Comparison of ENCODE assay signal across 10 cellular contexts in genomic region chr3:30597131-30597768, GRCh38. TPM values are rescaled to one million over a fixed set of nuclear protein-coding genes. Genes with fewer than 3 reads are reported as not detected.
DNase-seq lines count a peak whose midpoint lies in the region; ATAC-seq and TF ChIP-seq lines count a peak whose summit lies in the region.
"Had no signal": no experiment of that assay in that cellular context is flagged by ENCODE, and none has a peak within 500 bp of the region (broad histone marks: within the 10 kb centered on the region; RNA-seq: fewer than 3 reads in every experiment).

No MANE protein-coding gene starts in this region.

- H3K4me3 ChIP-seq in fibroblast of the aortic adventitia (ENCODE audit: low read depth, low read length) (no peak overlapping the region), psoas muscle (no peak overlapping the region)

- no peaks in the 10 kb centered on the region for H3K9me3 ChIP-seq in psoas muscle

- intact Hi-C loops in psoas muscle (cut with DNase I) (no loop called here), posterior vena cava (cut with DNase I) (no loop called here)

- DNase-seq in DMS53 treated with DMSO at 0.1 percent for 48 hours (lab: John Stamatoyannopoulos, UW; ENCODE audit: unreplicated experiment) (peak; percentile 46), RKO (ENCODE audit: low spot score) (peak; percentile 23), fibroblast of the aortic adventitia (ENCODE audit: low read depth) (peak; percentile 90), psoas muscle (no peak), NCI-H446 (lab: John Stamatoyannopoulos, UW) (no peak), posterior vena cava (ENCODE audit: low spot score) (no peak)
- DNase-seq in activated CD4-positive, alpha-beta T cell treated with anti-CD3 and anti-CD28 coated beads for 4 hours: no peak
- DNase-seq: activated T-cell treated with anti-CD3 and anti-CD28 coated beads, Interleukin-2, amount 50 U/mL, for 4 hours; NCI-H748 treated with DMSO at 0.1 percent for 48 hours had no signal

- TF ChIP-seq CTCF in fibroblast of the aortic adventitia (IDR thresholded peaks at IDR 0.05; ENCODE audit: insufficient read depth, low read length) (no peak), psoas muscle (IDR thresholded peaks at IDR 0.05) (no peak)

- H3K27ac ChIP-seq in psoas muscle: no peak overlapping the region

- 26 to 50% (median 31%) methylated on average over 1 of the region's 1 CpG for WGBS in psoas muscle, 3 donors

- no peaks in the 10 kb centered on the region for H3K36me3 ChIP-seq in psoas muscle (ENCODE audit: insufficient read depth in 1 of 2, low read depth in 1 of 2)

- peak; percentile 84 to 97 (median 91) for ATAC-seq in psoas muscle
- ATAC-seq in activated CD4-positive, CD25-positive, alpha-beta regulatory T cell treated with anti-CD3 and anti-CD28 coated beads, Interleukin-2, amount 50 U/mL, for 24 hours: no peak
- ATAC-seq: activated T-cell treated with anti-CD3 and anti-CD28 coated beads, Interleukin-2, amount 50 U/mL, for 4 hours had no signal

- H3K4me1 ChIP-seq in psoas muscle: peaks cover 6% of the 10 kb centered on the region

- no peaks in the 10 kb centered on the region for H3K27me3 ChIP-seq in psoas muscle (ENCODE audit: insufficient read depth in 3 of 3, low read length in 2 of 3)

RNA-seq across cellular contexts. Expression of gene TGFBR2, which starts 9.2 kb away (rescaled TPM):
- total RNA-seq in fibroblast of the aortic adventitia (ENCODE audit: low replicate concordance) (119 and 393 TPM in 2 replicates), psoas muscle (10 to 100 TPM; 36.0 to 51.8 (median 44.6) TPM), posterior vena cava (100 to 1,000 TPM; 243 to 291 TPM)
- 10 to 100 TPM; 19.7 to 58.8 (median 23.4) TPM for polyA plus RNA-seq in psoas muscle

Comparison
In these comparisons a context has a peak if more than half of its experiments do, and no peak if none do; other contexts are left out.
1. DNase-seq: peak in DMS53 treated with DMSO at 0.1 percent for 48 hours (single experiment), RKO (single experiment) and fibroblast of the aortic adventitia (single experiment); none in psoas muscle (0 of 2), NCI-H446 (0 of 2), activated CD4-positive, alpha-beta T cell treated with anti-CD3 and anti-CD28 coated beads for 4 hours (0 of 2) and posterior vena cava (single experiment).
2. ATAC-seq: peak in psoas muscle (4 of 4); none in activated CD4-positive, CD25-positive, alpha-beta regulatory T cell treated with anti-CD3 and anti-CD28 coated beads, Interleukin-2, amount 50 U/mL, for 24 hours (0 of 2).